ENCODE assay signal across 17 cellular contexts in genomic region chr12:92089559-92089958, GRCh38.
"Had no signal": no experiment of that assay in that cellular context is flagged by ENCODE, and none has a peak within 500 bp of the region (broad histone marks: within the 10 kb centered on the region; RNA-seq: fewer than 3 reads in every experiment).

No MANE protein-coding gene starts in this region.

- H3K4me3 Mint-ChIP-seq: activated CD8-positive, alpha-beta T cell treated with anti-CD3 and anti-CD28 coated beads, Interleukin-2, amount 10 ng/mL, durations not matched to agents 7 days and 5 days; memory B cell; nephron progenitor cell; stimulated activated effector memory CD8-positive, alpha-beta T cell treated with anti-CD3 and anti-CD28 coated beads, Interleukin-12 subunit alpha, Interleukin-12 subunit beta, amount 100 ng/mL, for 72 hours had no signal

- H3K4me2 ChIP-seq: smooth muscle cell had no signal

- H3K27ac Mint-ChIP-seq: activated CD8-positive, alpha-beta T cell treated with anti-CD3 and anti-CD28 coated beads, Interleukin-2, amount 10 ng/mL, durations not matched to agents 7 days and 5 days; memory B cell; nephron progenitor cell; stimulated activated effector memory CD8-positive, alpha-beta T cell treated with anti-CD3 and anti-CD28 coated beads, Interleukin-12 subunit alpha, Interleukin-12 subunit beta, amount 100 ng/mL, for 72 hours had no signal

- H3K36me3 ChIP-seq: esophagus squamous epithelium, heart right ventricle, tibial artery, vagina had no signal

- DNase-seq: activated CD4-positive, alpha-beta T cell treated with anti-CD3 and anti-CD28 coated beads for 48 hours; activated CD8-positive, alpha-beta memory T cell treated with anti-CD3 and anti-CD28 coated beads, Interleukin-2, amount 50 U/mL, for 48 hours; activated CD8-positive, alpha-beta T cell treated with anti-CD3 and anti-CD28 coated beads, Interleukin-2, amount 10 ng/mL, durations not matched to agents 7 days and 5 days; activated naive CD4-positive, alpha-beta T cell treated with Interleukin-2 at 50 U/mL for 16 hours; amniotic stem cell; cerebellar nuclear complex; esophagus squamous epithelium; foreskin melanocyte; islet precursor cell; nephron progenitor cell; right cardiac atrium; tibial artery had no signal

- H3K9me3 ChIP-seq: esophagus squamous epithelium, heart right ventricle, tibial artery, vagina had no signal

- H3K27me3 Mint-ChIP-seq: memory B cell had no signal

- H3K36me3 Mint-ChIP-seq: memory B cell; stimulated activated effector memory CD8-positive, alpha-beta T cell treated with anti-CD3 and anti-CD28 coated beads, Interleukin-12 subunit alpha, Interleukin-12 subunit beta, amount 100 ng/mL, for 72 hours had no signal

- H3K27me3 ChIP-seq: esophagus squamous epithelium, heart right ventricle, tibial artery, vagina had no signal

- H3K27ac ChIP-seq: esophagus squamous epithelium, heart right ventricle, tibial artery, vagina had no signal

- H3K9me3 Mint-ChIP-seq: memory B cell; nephron progenitor cell; stimulated activated effector memory CD8-positive, alpha-beta T cell treated with anti-CD3 and anti-CD28 coated beads, Interleukin-12 subunit alpha, Interleukin-12 subunit beta, amount 100 ng/mL, for 72 hours had no signal

- H3K4me3 ChIP-seq: esophagus squamous epithelium, heart right ventricle, smooth muscle cell, tibial artery, vagina had no signal

- ATAC-seq: activated CD8-positive, alpha-beta T cell treated with anti-CD3 and anti-CD28 coated beads, Interleukin-2, amount 10 ng/mL, durations not matched to agents 7 days and 5 days; stimulated activated effector memory CD8-positive, alpha-beta T cell treated with anti-CD3 and anti-CD28 coated beads, Interleukin-12 subunit alpha, Interleukin-12 subunit beta, amount 100 ng/mL, for 72 hours had no signal
